ENCODE assay signal across 1 cellular context in genomic region chr9:36166150-36166927, GRCh38.
TF ChIP-seq lines count a peak whose summit lies in the region.

No MANE protein-coding gene starts in this region.

TF ChIP-seq in HepG2, 621 proteins besides CTCF, POLR2A, EP300 and RAD21 (continued from another document and continues in another):
- TF ChIP-seq, protein P1, sequence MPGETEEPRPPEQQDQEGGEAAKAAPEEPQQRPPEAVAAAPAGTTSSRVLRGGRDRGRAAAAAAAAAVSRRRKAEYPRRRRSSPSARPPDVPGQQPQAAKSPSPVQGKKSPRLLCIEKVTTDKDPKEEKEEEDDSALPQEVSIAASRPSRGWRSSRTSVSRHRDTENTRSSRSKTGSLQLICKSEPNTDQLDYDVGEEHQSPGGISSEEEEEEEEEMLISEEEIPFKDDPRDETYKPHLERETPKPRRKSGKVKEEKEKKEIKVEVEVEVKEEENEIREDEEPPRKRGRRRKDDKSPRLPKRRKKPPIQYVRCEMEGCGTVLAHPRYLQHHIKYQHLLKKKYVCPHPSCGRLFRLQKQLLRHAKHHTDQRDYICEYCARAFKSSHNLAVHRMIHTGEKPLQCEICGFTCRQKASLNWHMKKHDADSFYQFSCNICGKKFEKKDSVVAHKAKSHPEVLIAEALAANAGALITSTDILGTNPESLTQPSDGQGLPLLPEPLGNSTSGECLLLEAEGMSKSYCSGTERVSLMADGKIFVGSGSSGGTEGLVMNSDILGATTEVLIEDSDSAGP (CRISPR knock-in tag; IDR thresholded peaks at IDR 0.05; ENCODE audit: borderline replicate concordance) = peak; percentile 50; the same call in 1 of the 2 replicates
- TF ChIP-seq RXRB (CRISPR knock-in tag; IDR thresholded peaks at IDR 0.05; ENCODE audit: borderline replicate concordance) (0 out of 2 replicates have a peak, but pooled peaks have one; percentile 31), HNRNPH1 (optimal IDR thresholded peaks at IDR 0.05; ENCODE audit: low read depth, low read length) (no peak), TARDBP (CRISPR knock-in tag; IDR thresholded peaks at IDR 0.05) (0 out of 2 replicates have a peak, but pooled peaks have one; percentile 38), MED13 (CRISPR knock-in tag; IDR thresholded peaks at IDR 0.05) (0 out of 2 replicates have a peak, but pooled peaks have one; percentile 24), ZNF274 (CRISPR knock-in tag; IDR thresholded peaks at IDR 0.05) (0 out of 2 replicates have a peak, but pooled peaks have one; percentile 30), NFKB2 (CRISPR knock-in tag; IDR thresholded peaks at IDR 0.05; ENCODE audit: borderline replicate concordance) (peak; percentile 31; the same call in 1 of the 2 replicates), KLF9 (CRISPR knock-in tag; IDR thresholded peaks at IDR 0.05; ENCODE audit: low read depth) (0 out of 2 replicates have a peak, but pooled peaks have one; percentile 26), HMGA1 (CRISPR knock-in tag; conservative IDR thresholded peaks at IDR 0.05) (no peak), HDAC1 (CRISPR knock-in tag; IDR thresholded peaks at IDR 0.05) (0 out of 2 replicates have a peak, but pooled peaks have one; percentile 46), ZNF646 (CRISPR knock-in tag; IDR thresholded peaks at IDR 0.05) (no peak), ZFX (CRISPR knock-in tag; IDR thresholded peaks at IDR 0.05; ENCODE audit: low read depth) (peak; percentile 34; the same call in 1 of the 2 replicates), ZNF7 (CRISPR knock-in tag; IDR thresholded peaks at IDR 0.05) (no peak), HOXA5 (CRISPR knock-in tag; IDR thresholded peaks at IDR 0.05) (peak; percentile 52; the same call in 1 of the 2 replicates), NFKBIZ (CRISPR knock-in tag; IDR thresholded peaks at IDR 0.05) (no peak), GABPB1 (CRISPR knock-in tag; IDR thresholded peaks at IDR 0.05) (peak; percentile 41; the same call in 1 of the 2 replicates), ZNF777 (CRISPR knock-in tag; IDR thresholded peaks at IDR 0.05) (0 out of 2 replicates have a peak, but pooled peaks have one; percentile 27), ZKSCAN8 (CRISPR knock-in tag; IDR thresholded peaks at IDR 0.05; ENCODE audit: borderline replicate concordance) (no peak), ZNF205 (CRISPR knock-in tag; IDR thresholded peaks at IDR 0.05) (peak; percentile 27; the same call in 1 of the 2 replicates), GATA4 (IDR thresholded peaks at IDR 0.05; ENCODE audit: borderline replicate concordance, low read depth) (no peak), THAP7 (CRISPR knock-in tag; IDR thresholded peaks at IDR 0.05) (no peak), ARNT (IDR thresholded peaks at IDR 0.05) (no peak), ZNF567 (CRISPR knock-in tag; IDR thresholded peaks at IDR 0.05; ENCODE audit: borderline replicate concordance) (0 out of 2 replicates have a peak, but pooled peaks have one; percentile 56), CBFB (CRISPR knock-in tag; IDR thresholded peaks at IDR 0.05) (peak; percentile 38; the same call in 1 of the 2 replicates), ISL2 (CRISPR knock-in tag; IDR thresholded peaks at IDR 0.05) (0 out of 2 replicates have a peak, but pooled peaks have one; percentile 31), MYPOP (CRISPR knock-in tag; IDR thresholded peaks at IDR 0.05) (0 out of 2 replicates have a peak, but pooled peaks have one; percentile 38), ZNF598 (CRISPR knock-in tag; IDR thresholded peaks at IDR 0.05; ENCODE audit: borderline replicate concordance) (0 out of 2 replicates have a peak, but pooled peaks have one; percentile 30), MEF2D (CRISPR knock-in tag; IDR thresholded peaks at IDR 0.05) (no peak)
- TF ChIP-seq, protein P2, sequence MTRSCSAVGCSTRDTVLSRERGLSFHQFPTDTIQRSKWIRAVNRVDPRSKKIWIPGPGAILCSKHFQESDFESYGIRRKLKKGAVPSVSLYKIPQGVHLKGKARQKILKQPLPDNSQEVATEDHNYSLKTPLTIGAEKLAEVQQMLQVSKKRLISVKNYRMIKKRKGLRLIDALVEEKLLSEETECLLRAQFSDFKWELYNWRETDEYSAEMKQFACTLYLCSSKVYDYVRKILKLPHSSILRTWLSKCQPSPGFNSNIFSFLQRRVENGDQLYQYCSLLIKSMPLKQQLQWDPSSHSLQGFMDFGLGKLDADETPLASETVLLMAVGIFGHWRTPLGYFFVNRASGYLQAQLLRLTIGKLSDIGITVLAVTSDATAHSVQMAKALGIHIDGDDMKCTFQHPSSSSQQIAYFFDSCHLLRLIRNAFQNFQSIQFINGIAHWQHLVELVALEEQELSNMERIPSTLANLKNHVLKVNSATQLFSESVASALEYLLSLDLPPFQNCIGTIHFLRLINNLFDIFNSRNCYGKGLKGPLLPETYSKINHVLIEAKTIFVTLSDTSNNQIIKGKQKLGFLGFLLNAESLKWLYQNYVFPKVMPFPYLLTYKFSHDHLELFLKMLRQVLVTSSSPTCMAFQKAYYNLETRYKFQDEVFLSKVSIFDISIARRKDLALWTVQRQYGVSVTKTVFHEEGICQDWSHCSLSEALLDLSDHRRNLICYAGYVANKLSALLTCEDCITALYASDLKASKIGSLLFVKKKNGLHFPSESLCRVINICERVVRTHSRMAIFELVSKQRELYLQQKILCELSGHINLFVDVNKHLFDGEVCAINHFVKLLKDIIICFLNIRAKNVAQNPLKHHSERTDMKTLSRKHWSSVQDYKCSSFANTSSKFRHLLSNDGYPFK (CRISPR knock-in tag; IDR thresholded peaks at IDR 0.05; ENCODE audit: borderline replicate concordance) = no peak
- TF ChIP-seq, protein P3, sequence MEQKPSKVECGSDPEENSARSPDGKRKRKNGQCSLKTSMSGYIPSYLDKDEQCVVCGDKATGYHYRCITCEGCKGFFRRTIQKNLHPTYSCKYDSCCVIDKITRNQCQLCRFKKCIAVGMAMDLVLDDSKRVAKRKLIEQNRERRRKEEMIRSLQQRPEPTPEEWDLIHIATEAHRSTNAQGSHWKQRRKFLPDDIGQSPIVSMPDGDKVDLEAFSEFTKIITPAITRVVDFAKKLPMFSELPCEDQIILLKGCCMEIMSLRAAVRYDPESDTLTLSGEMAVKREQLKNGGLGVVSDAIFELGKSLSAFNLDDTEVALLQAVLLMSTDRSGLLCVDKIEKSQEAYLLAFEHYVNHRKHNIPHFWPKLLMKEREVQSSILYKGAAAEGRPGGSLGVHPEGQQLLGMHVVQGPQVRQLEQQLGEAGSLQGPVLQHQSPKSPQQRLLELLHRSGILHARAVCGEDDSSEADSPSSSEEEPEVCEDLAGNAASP (CRISPR knock-in tag; IDR thresholded peaks at IDR 0.05; ENCODE audit: borderline replicate concordance) = 0 out of 2 replicates have a peak, but pooled peaks have one; percentile 38
- TF ChIP-seq, protein P4, sequence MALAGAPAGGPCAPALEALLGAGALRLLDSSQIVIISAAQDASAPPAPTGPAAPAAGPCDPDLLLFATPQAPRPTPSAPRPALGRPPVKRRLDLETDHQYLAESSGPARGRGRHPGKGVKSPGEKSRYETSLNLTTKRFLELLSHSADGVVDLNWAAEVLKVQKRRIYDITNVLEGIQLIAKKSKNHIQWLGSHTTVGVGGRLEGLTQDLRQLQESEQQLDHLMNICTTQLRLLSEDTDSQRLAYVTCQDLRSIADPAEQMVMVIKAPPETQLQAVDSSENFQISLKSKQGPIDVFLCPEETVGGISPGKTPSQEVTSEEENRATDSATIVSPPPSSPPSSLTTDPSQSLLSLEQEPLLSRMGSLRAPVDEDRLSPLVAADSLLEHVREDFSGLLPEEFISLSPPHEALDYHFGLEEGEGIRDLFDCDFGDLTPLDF (CRISPR knock-in tag; IDR thresholded peaks at IDR 0.05) = no peak
- TF ChIP-seq, protein P5, sequence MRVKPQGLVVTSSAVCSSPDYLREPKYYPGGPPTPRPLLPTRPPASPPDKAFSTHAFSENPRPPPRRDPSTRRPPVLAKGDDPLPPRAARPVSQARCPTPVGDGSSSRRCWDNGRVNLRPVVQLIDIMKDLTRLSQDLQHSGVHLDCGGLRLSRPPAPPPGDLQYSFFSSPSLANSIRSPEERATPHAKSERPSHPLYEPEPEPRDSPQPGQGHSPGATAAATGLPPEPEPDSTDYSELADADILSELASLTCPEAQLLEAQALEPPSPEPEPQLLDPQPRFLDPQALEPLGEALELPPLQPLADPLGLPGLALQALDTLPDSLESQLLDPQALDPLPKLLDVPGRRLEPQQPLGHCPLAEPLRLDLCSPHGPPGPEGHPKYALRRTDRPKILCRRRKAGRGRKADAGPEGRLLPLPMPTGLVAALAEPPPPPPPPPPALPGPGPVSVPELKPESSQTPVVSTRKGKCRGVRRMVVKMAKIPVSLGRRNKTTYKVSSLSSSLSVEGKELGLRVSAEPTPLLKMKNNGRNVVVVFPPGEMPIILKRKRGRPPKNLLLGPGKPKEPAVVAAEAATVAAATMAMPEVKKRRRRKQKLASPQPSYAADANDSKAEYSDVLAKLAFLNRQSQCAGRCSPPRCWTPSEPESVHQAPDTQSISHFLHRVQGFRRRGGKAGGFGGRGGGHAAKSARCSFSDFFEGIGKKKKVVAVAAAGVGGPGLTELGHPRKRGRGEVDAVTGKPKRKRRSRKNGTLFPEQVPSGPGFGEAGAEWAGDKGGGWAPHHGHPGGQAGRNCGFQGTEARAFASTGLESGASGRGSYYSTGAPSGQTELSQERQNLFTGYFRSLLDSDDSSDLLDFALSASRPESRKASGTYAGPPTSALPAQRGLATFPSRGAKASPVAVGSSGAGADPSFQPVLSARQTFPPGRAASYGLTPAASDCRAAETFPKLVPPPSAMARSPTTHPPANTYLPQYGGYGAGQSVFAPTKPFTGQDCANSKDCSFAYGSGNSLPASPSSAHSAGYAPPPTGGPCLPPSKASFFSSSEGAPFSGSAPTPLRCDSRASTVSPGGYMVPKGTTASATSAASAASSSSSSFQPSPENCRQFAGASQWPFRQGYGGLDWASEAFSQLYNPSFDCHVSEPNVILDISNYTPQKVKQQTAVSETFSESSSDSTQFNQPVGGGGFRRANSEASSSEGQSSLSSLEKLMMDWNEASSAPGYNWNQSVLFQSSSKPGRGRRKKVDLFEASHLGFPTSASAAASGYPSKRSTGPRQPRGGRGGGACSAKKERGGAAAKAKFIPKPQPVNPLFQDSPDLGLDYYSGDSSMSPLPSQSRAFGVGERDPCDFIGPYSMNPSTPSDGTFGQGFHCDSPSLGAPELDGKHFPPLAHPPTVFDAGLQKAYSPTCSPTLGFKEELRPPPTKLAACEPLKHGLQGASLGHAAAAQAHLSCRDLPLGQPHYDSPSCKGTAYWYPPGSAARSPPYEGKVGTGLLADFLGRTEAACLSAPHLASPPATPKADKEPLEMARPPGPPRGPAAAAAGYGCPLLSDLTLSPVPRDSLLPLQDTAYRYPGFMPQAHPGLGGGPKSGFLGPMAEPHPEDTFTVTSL (CRISPR knock-in tag; IDR thresholded peaks at IDR 0.05; ENCODE audit: borderline replicate concordance) = no peak
- TF ChIP-seq, protein P6, sequence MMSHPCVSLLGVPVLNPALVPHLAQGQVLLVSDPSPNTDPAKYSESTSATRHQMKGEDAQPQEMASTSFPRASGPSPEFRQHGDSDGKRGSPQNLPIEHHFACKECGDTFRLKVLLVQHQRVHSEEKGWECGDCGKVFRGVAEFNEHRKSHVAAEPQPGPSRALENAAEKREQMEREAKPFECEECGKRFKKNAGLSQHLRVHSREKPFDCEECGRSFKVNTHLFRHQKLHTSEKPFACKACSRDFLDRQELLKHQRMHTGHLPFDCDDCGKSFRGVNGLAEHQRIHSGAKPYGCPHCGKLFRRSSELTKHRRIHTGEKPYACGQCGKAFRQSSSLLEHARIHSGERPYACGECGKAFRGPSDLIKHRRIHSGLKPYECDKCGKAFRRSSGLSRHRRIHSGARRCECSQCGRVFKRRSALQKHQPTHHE (CRISPR knock-in tag; IDR thresholded peaks at IDR 0.05; ENCODE audit: borderline replicate concordance) = peak; percentile 37; the same call in 1 of the 2 replicates
